In the genomic region with DNA sequence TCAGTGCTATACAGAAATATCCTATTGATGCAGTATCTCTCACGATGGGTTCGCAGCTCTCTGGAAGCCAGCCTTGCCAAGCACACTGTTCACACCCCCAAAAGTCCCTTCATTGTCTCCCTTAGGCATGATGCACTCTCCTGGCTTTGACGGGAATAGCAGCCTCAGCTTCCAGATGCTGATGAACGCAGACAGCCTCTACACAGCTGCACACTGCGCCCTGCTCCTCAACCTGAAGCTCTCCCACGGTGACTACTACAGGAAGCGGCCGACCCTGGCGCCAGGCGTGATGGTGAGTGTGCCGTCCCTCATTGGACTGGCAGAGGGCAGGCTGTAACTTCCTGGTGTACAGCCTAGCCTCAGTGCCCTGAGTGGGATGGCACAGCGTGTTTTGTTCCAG, we compare ENCODE assay signal across 10 cellular contexts.
DNase-seq lines count a peak whose midpoint lies in the region; ATAC-seq, FAIRE-seq and TF ChIP-seq lines count a peak whose summit lies in the region.
"Had no signal": no experiment of that assay in that cellular context is flagged by ENCODE, and none has a peak within 500 bp of the region (broad histone marks: within the 10 kb centered on the region; RNA-seq: fewer than 3 reads in every experiment).

No MANE protein-coding gene starts in this region.

- POLR2A ChIA-PET in AG04449 (lab: Yijun Ruan, JAX) (no interaction called here), IMR-90 (lab: Charles Lee; ENCODE audit: unreplicated experiment) (no interaction called here)

- 67% methylated on average over 1 of the region's 12 CpGs; no CpG with 5 or more reads in 1 of the 2 experiments for WGBS in IMR-90 (ENCODE audit: extremely low coverage in 2 of 2, insufficient read length in 1 of 2), 2 experiments

- H3K4me3 ChIP-seq in AG04449 (ENCODE audit: low read depth, low read length) (no peak overlapping the region), IMR-90 (ENCODE audit: insufficient read depth, low read depth, low read length) (no peak overlapping the region), bronchial epithelial cell (ENCODE audit: low read depth, low read length) (no peak overlapping the region)
- H3K4me3 ChIP-seq: suprapubic skin had no signal

- no peaks in the 10 kb centered on the region for H4K20me1 ChIP-seq in IMR-90 (ENCODE audit: insufficient read depth, low read length)

- DNase-seq in AG04449 (ENCODE audit: low read depth, low spot score) (no peak), IMR-90 (peak; percentile 2), bronchial epithelial cell (ENCODE audit: low read depth) (peak; percentile 46), left kidney (ENCODE audit: low read depth, low spot score) (peak; percentile 54)
- DNase-seq: activated naive CD8-positive, alpha-beta T cell treated with anti-CD3 and anti-CD28 coated beads, Interleukin-2, amount 10 ng/mL, durations not matched to agents 7 days and 5 days had no signal

- no peak overlapping the region for H3K18ac ChIP-seq in IMR-90 (ENCODE audit: low read depth, low read length)

- in situ Hi-C loops in IMR-90 (cut with MboI; ENCODE audit: low sequenced_read_pairs), result no loop called here

- H4K5ac ChIP-seq in IMR-90 (ENCODE audit: low read depth, low read length), result no peak overlapping the region

- peak overlapping the region; percentile 52 for H2AFZ ChIP-seq in IMR-90 (replicated peaks; ENCODE audit: low read length, poor library complexity)

- no peaks in the 10 kb centered on the region for H3K9me3 ChIP-seq in IMR-90 (ENCODE audit: control insufficient read depth, insufficient read depth, low read length)
- H3K9me3 ChIP-seq: suprapubic skin had no signal

- H4K91ac ChIP-seq in IMR-90 (ENCODE audit: insufficient read depth, low read depth, low read length), result no peak overlapping the region

- H3K27me3 ChIP-seq in IMR-90 (ENCODE audit: control insufficient read depth, insufficient read depth, low read length), result peaks cover 17% of the 10 kb centered on the region
- H3K27me3 ChIP-seq in bronchial epithelial cell (ENCODE audit: control insufficient read depth, insufficient read depth, low read length), result no peaks in the 10 kb centered on the region
- H3K27me3 ChIP-seq: suprapubic skin had no signal

- CTCF ChIA-PET in AG04449 (lab: Yijun Ruan, JAX), result interaction anchor here (2.5 kb wide), 1 partner anchor 162 kb away, joined by 31 read pairs; no protein-coding TSS in a partner anchor
- CTCF ChIA-PET in IMR-90 (lab: Yijun Ruan, JAX), result interaction anchor here (0.9 kb wide), 1 partner anchor 9 kb away, joined by 3 read pairs; no protein-coding TSS in a partner anchor

- TF ChIP-seq CTCF in AG04449 (IDR thresholded peaks at IDR 0.05; ENCODE audit: insufficient read depth, low read length, missing control alignments), result peak; percentile 41
- no peak for TF ChIP-seq CTCF in IMR-90 (conservative IDR thresholded peaks at IDR 0.05; ENCODE audit: low read depth, low read length)
- peak; percentile 52 for TF ChIP-seq CTCF in bronchial epithelial cell (IDR thresholded peaks at IDR 0.05; ENCODE audit: insufficient read depth, low read length, severe bottlenecking)

- H3K9me1 ChIP-seq in IMR-90 (ENCODE audit: insufficient read depth, low read length), result no peaks in the 10 kb centered on the region

- no peak overlapping the region for H3K9ac ChIP-seq in IMR-90 (ENCODE audit: low read depth, low read length)

- no peak overlapping the region for H3K27ac ChIP-seq in IMR-90 (ENCODE audit: insufficient read depth, low read length)
- H3K27ac ChIP-seq: suprapubic skin had no signal

- ATAC-seq in IMR-90 (ENCODE audit: low read depth) (peak; percentile 64; the same call in 1 of the 2 replicates), GM18868 (IDR thresholded peaks at IDR 0.05; ENCODE audit: unreplicated experiment) (no peak), HG02852 (IDR thresholded peaks at IDR 0.05; ENCODE audit: unreplicated experiment) (no peak), HG02840 (IDR thresholded peaks at IDR 0.05; ENCODE audit: low FRiP score, unreplicated experiment) (no peak), HG02798 (IDR thresholded peaks at IDR 0.05; ENCODE audit: poor library complexity, unreplicated experiment) (no peak)

- no peak overlapping the region for H3K56ac ChIP-seq in IMR-90 (ENCODE audit: extremely low read depth, insufficient read depth, low read length)

- H3K36me3 ChIP-seq in IMR-90 (ENCODE audit: control insufficient read depth, insufficient read depth, low read length) (no peaks in the 10 kb centered on the region), bronchial epithelial cell (ENCODE audit: control insufficient read depth, insufficient read depth, low read length) (no peaks in the 10 kb centered on the region)

- H3K4ac ChIP-seq in IMR-90 (ENCODE audit: low read depth, low read length), result no peak overlapping the region

- H2AK5ac ChIP-seq in IMR-90 (ENCODE audit: low read depth, low read length), result no peak overlapping the region

- H4K8ac ChIP-seq in IMR-90 (ENCODE audit: low read depth in 2 of 2, low read length in 2 of 2), result no peak overlapping the region

- H2BK15ac ChIP-seq in IMR-90 (ENCODE audit: low read depth, low read length), result no peak overlapping the region

- TF ChIP-seq RAD21 in IMR-90 (IDR thresholded peaks at IDR 0.05; ENCODE audit: low read length), result no peak

- H3K14ac ChIP-seq in IMR-90 (replicated peaks; ENCODE audit: low read depth, low read length), result no peak overlapping the region

- H3K4me2 ChIP-seq in IMR-90 (ENCODE audit: low read depth, low read length), result no peak overlapping the region

- no peak overlapping the region for H2AK9ac ChIP-seq in IMR-90 (replicated peaks; ENCODE audit: low read depth, low read length, poor library complexity)

- TF ChIP-seq POLR2A in IMR-90 (IDR thresholded peaks at IDR 0.05; ENCODE audit: low read depth, low read length), result no peak

- dilution Hi-C loops in IMR-90 (cut with HindIII; ENCODE audit: low sequenced_read_pairs, unreplicated experiment), result no loop called here

- H3K4me1 ChIP-seq in IMR-90 (ENCODE audit: control insufficient read depth, insufficient read depth, low read length), result no peaks in the 10 kb centered on the region
- H3K4me1 ChIP-seq: suprapubic skin had no signal

- H3K79me1 ChIP-seq in IMR-90 (ENCODE audit: low read depth in 1 of 2, low read length in 2 of 2), result no peaks in the 10 kb centered on the region

- H3K23ac ChIP-seq in IMR-90 (ENCODE audit: low read depth, low read length), result no peak overlapping the region

- intact Hi-C loops in IMR-90 (cut with micrococcal nuclease), result no loop called here

- BruUV-seq in IMR-90 (replicated peaks; lab: Mats Ljungman, UMichigan), result no TSS peak

- H2BK5ac ChIP-seq in IMR-90 (ENCODE audit: low read depth, low read length, poor library complexity, severe bottlenecking), result no peak overlapping the region

- H2BK20ac ChIP-seq in IMR-90 (ENCODE audit: low read depth, low read length), result no peak overlapping the region

- FAIRE-seq in bronchial epithelial cell (lab: Jason Lieb, UNC), result no peak

- no peak overlapping the region for H2BK120ac ChIP-seq in IMR-90 (ENCODE audit: low read depth, low read length)

TF ChIP-seq in IMR-90, 13 proteins besides CTCF, POLR2A, EP300 and RAD21:
- no peak for TF ChIP-seq MXI1 (IDR thresholded peaks at IDR 0.05; ENCODE audit: borderline replicate concordance, low read depth, low read length)
